In genomic region chr6:38687043-38687353, GRCh38 we compare ENCODE assay signal across 1 cellular context.
TF ChIP-seq lines count a peak whose summit lies in the region.

No MANE protein-coding gene starts in this region.

TF ChIP-seq in HepG2, 621 proteins besides CTCF, POLR2A, EP300 and RAD21 (continued from another document and continues in another):
- TF ChIP-seq BATF2 (CRISPR knock-in tag; IDR thresholded peaks at IDR 0.05) (no peak), SNAI1 (CRISPR knock-in tag; IDR thresholded peaks at IDR 0.05; ENCODE audit: borderline replicate concordance) (no peak), NR2C2 (CRISPR knock-in tag; IDR thresholded peaks at IDR 0.05; ENCODE audit: borderline replicate concordance) (0 out of 2 replicates have a peak, but pooled peaks have one; percentile 32), ZNF547 (CRISPR knock-in tag; IDR thresholded peaks at IDR 0.05) (no peak), HOXA5 (CRISPR knock-in tag; IDR thresholded peaks at IDR 0.05) (no peak), DPF2 (CRISPR knock-in tag; IDR thresholded peaks at IDR 0.05; ENCODE audit: borderline replicate concordance, low read depth) (0 out of 2 replicates have a peak, but pooled peaks have one; percentile 48), REST (IDR thresholded peaks at IDR 0.05; ENCODE audit: borderline replicate concordance in 1 of 2, low read depth in 1 of 2, low read length in 2 of 2) (peak in 1 of 2 experiments; percentile 14; a peak in 1 of 4 replicates), PRMT3 (CRISPR knock-in tag; IDR thresholded peaks at IDR 0.05; ENCODE audit: borderline replicate concordance, low read depth) (no peak), PBX2 (CRISPR knock-in tag; IDR thresholded peaks at IDR 0.05) (no peak), SMAD9 (CRISPR knock-in tag; IDR thresholded peaks at IDR 0.05) (no peak), RERE (CRISPR knock-in tag; IDR thresholded peaks at IDR 0.05; ENCODE audit: low read depth) (no peak), ZSCAN12 (CRISPR knock-in tag; IDR thresholded peaks at IDR 0.05) (no peak), ZNF431 (CRISPR knock-in tag; IDR thresholded peaks at IDR 0.05; ENCODE audit: borderline replicate concordance, low read depth) (no peak), PAXIP1 (CRISPR knock-in tag; conservative IDR thresholded peaks at IDR 0.05) (peak; percentile 55), SNRNP70 (IDR thresholded peaks at IDR 0.05; ENCODE audit: low read depth, low read length) (no peak), ZNF530 (CRISPR knock-in tag; IDR thresholded peaks at IDR 0.05; ENCODE audit: low read depth) (no peak), ZNF644 (CRISPR knock-in tag; IDR thresholded peaks at IDR 0.05; ENCODE audit: low read depth) (no peak), ZFYVE20 (CRISPR knock-in tag; IDR thresholded peaks at IDR 0.05; ENCODE audit: borderline replicate concordance, low read depth) (no peak), TBX2 (CRISPR knock-in tag; IDR thresholded peaks at IDR 0.05; ENCODE audit: borderline replicate concordance) (no peak), GTF2F1 (IDR thresholded peaks at IDR 0.05; ENCODE audit: low read length) (no peak), PCBP2 (optimal IDR thresholded peaks at IDR 0.05; ENCODE audit: low read depth, low read length, poor library complexity, severe bottlenecking) (no peak), ZNF296 (CRISPR knock-in tag; conservative IDR thresholded peaks at IDR 0.05) (no peak), ZNF691 (CRISPR knock-in tag; IDR thresholded peaks at IDR 0.05; ENCODE audit: borderline replicate concordance, low read depth) (no peak), IKZF1 (IDR thresholded peaks at IDR 0.05) (no peak), FUBP1 (CRISPR knock-in tag; IDR thresholded peaks at IDR 0.05; ENCODE audit: borderline replicate concordance) (no peak), NCOR1 (IDR thresholded peaks at IDR 0.05; ENCODE audit: borderline replicate concordance, low read length) (no peak), ZNF749 (CRISPR knock-in tag; IDR thresholded peaks at IDR 0.05; ENCODE audit: borderline replicate concordance) (no peak), SRSF9 (IDR thresholded peaks at IDR 0.05; ENCODE audit: borderline replicate concordance, insufficient read depth, low read depth, low read length, poor library complexity, severe bottlenecking) (no peak), ISX (CRISPR knock-in tag; conservative IDR thresholded peaks at IDR 0.05) (no peak), E2F1 (CRISPR knock-in tag; IDR thresholded peaks at IDR 0.05) (0 out of 2 replicates have a peak, but pooled peaks have one; percentile 26), ZMYM4 (CRISPR knock-in tag; IDR thresholded peaks at IDR 0.05) (peak; percentile 49; the same call in 1 of the 2 replicates), ZNF552 (CRISPR knock-in tag; IDR thresholded peaks at IDR 0.05; ENCODE audit: borderline replicate concordance) (no peak), CEBPB (IDR thresholded peaks at IDR 0.05; ENCODE audit: borderline replicate concordance, low read depth, low read length) (peak; percentile 89), ZNF224 (CRISPR knock-in tag; IDR thresholded peaks at IDR 0.05) (no peak), HNF4A (CRISPR knock-in tag; IDR thresholded peaks at IDR 0.05) (peak; percentile 76), THAP11 (CRISPR knock-in tag; IDR thresholded peaks at IDR 0.05) (0 out of 2 replicates have a peak, but pooled peaks have one; percentile 34), PBX3 (CRISPR knock-in tag; IDR thresholded peaks at IDR 0.05; ENCODE audit: borderline replicate concordance) (no peak), ZNF18 (CRISPR knock-in tag; IDR thresholded peaks at IDR 0.05; ENCODE audit: insufficient replicate concordance) (no peak)
